ENCODE assay signal across 12 cellular contexts in genomic region chr9:89038354-89039091, GRCh38. TPM values are rescaled to one million over a fixed set of nuclear protein-coding genes. Genes with fewer than 3 reads are reported as not detected.
A peak's percentile ranks its signal among the peaks of the same experiment; 100 is the strongest.
DNase-seq lines count a peak whose midpoint lies in the region; ATAC-seq, FAIRE-seq and TF ChIP-seq lines count a peak whose summit lies in the region.
"Had no signal": no experiment of that assay in that cellular context is flagged by ENCODE, and none has a peak within 500 bp of the region (broad histone marks: within the 10 kb centered on the region; RNA-seq: fewer than 3 reads in every experiment).

No MANE protein-coding gene starts in this region.

- H3K9me1 ChIP-seq in keratinocyte (ENCODE audit: control insufficient read depth, extremely low read depth, insufficient read depth, low read length) = peaks cover 2% of the 10 kb centered on the region

- no peak overlapping the region for H3K9ac ChIP-seq in keratinocyte (ENCODE audit: control insufficient read depth, extremely low read depth, insufficient read depth, low read length)

- no peaks in the 10 kb centered on the region for H3K79me2 ChIP-seq in keratinocyte (ENCODE audit: control insufficient read depth, insufficient read depth, low read length)

- FAIRE-seq in keratinocyte (lab: Jason Lieb, UNC) (peak; percentile 92), urothelium cell line (lab: Jason Lieb, UNC) (no peak)
- FAIRE-seq: G401.6, pancreas had no signal

- no peak; the same call in 2 of the 3 replicates for ATAC-seq in SK-N-SH treated with all-trans-retinoic acid at 6 μM for 48 hours

- H3K36me3 ChIP-seq in keratinocyte (ENCODE audit: control insufficient read depth in 2 of 2, extremely low read depth in 1 of 2, insufficient read depth in 2 of 2, low read length in 2 of 2) = no peaks in the 10 kb centered on the region
- H3K36me3 ChIP-seq: breast epithelium, pancreas had no signal

- no peak overlapping the region for H3K27ac ChIP-seq in keratinocyte (ENCODE audit: control insufficient read depth, insufficient read depth, low read length)
- H3K27ac ChIP-seq: pancreas had no signal

- dilution Hi-C loops in keratinocyte (cut with MboI; ENCODE audit: extremely low pct_ligation_motif_present, low sequenced_read_pairs) = no loop called here

- H3K9me3 ChIP-seq in keratinocyte (ENCODE audit: control insufficient read depth, low read depth, low read length) = no peaks in the 10 kb centered on the region
- H3K9me3 ChIP-seq: breast epithelium, pancreas had no signal

- TF ChIP-seq CTCF in choroid plexus epithelial cell (conservative IDR thresholded peaks at IDR 0.05; ENCODE audit: low read depth, low read length) (no peak), keratinocyte (optimal IDR thresholded peaks at IDR 0.05 in 1 of 3, IDR thresholded peaks at IDR 0.05 in 1 of 3, conservative IDR thresholded peaks at IDR 0.05 in 1 of 3; ENCODE audit: extremely low read depth in 1 of 3, insufficient read depth in 2 of 3, low read length in 3 of 3) (no peak)

- no peaks in the 10 kb centered on the region for H3K27me3 ChIP-seq in keratinocyte (ENCODE audit: control insufficient read depth, extremely low read depth, insufficient read depth, low read length)
- H3K27me3 ChIP-seq: breast epithelium, pancreas had no signal

- H3K4me3 ChIP-seq in choroid plexus epithelial cell (ENCODE audit: low read depth, low read length) (no peak overlapping the region), keratinocyte (ENCODE audit: control insufficient read depth in 2 of 3, extremely low read depth in 1 of 3, insufficient read depth in 2 of 3, low read depth in 1 of 3, low read length in 3 of 3) (peak overlapping the region in 1 of 3 experiments; percentile 14)
- H3K4me3 ChIP-seq: breast epithelium, pancreas had no signal

- H3K4me1 ChIP-seq in keratinocyte (ENCODE audit: control insufficient read depth, extremely low read depth, insufficient read depth, low read length) = peaks cover 15% of the 10 kb centered on the region
- H3K4me1 ChIP-seq: breast epithelium, pancreas had no signal

- H2AFZ ChIP-seq in keratinocyte (ENCODE audit: control insufficient read depth, low read length) = peak overlapping the region; percentile 10

- DNase-seq in NCI-H226 (peak; percentile 54), choroid plexus epithelial cell (ENCODE audit: low read depth) (peak; percentile 88), keratinocyte (ENCODE audit: low read depth, low spot score) (peak; percentile 73), urothelium cell line (ENCODE audit: low spot score) (peak; percentile 41), DMS79 treated with DMSO at 0.1 percent for 48 hours (lab: John Stamatoyannopoulos, UW) (no peak), GOT3 (lab: John Stamatoyannopoulos, UW) (no peak)
- DNase-seq: activated CD8-positive, alpha-beta memory T cell treated with anti-CD3 and anti-CD28 coated beads for 24 hours; NCI-H2029; pancreas had no signal

- no peaks in the 10 kb centered on the region for H4K20me1 ChIP-seq in keratinocyte (ENCODE audit: control insufficient read depth, extremely low read depth, insufficient read depth, low read length)

- peak overlapping the region; percentile 68 for H3K4me2 ChIP-seq in keratinocyte (ENCODE audit: control insufficient read depth, extremely low read depth, insufficient read depth, low read depth, low read length)

TF ChIP-seq in SK-N-SH treated with all-trans-retinoic acid at 6 μM for 48 hours, 23 proteins besides CTCF, POLR2A, EP300 and RAD21:
- no peak for TF ChIP-seq CSDC2 (CRISPR knock-in tag; IDR thresholded peaks at IDR 0.05)
- no peak for TF ChIP-seq TCF4 (CRISPR knock-in tag; IDR thresholded peaks at IDR 0.05; ENCODE audit: borderline replicate concordance)
- TF ChIP-seq BACH2 (CRISPR knock-in tag; IDR thresholded peaks at IDR 0.05; ENCODE audit: borderline replicate concordance) = no peak
- TF ChIP-seq OSR1 (CRISPR knock-in tag; IDR thresholded peaks at IDR 0.05) = no peak
- TF ChIP-seq ZNF8 (CRISPR knock-in tag; IDR thresholded peaks at IDR 0.05) = no peak
- TF ChIP-seq ZC3H10 (CRISPR knock-in tag; IDR thresholded peaks at IDR 0.05) = no peak
- no peak for TF ChIP-seq CSRNP3 (CRISPR knock-in tag; IDR thresholded peaks at IDR 0.05)
- TF ChIP-seq POU6F1 (CRISPR knock-in tag; IDR thresholded peaks at IDR 0.05; ENCODE audit: borderline replicate concordance, low read depth) = no peak
- TF ChIP-seq RARB (CRISPR knock-in tag; IDR thresholded peaks at IDR 0.05) = no peak
- no peak for TF ChIP-seq ARNTL (CRISPR knock-in tag; IDR thresholded peaks at IDR 0.05; ENCODE audit: borderline replicate concordance, low read depth)
- TF ChIP-seq CREB5 (CRISPR knock-in tag; IDR thresholded peaks at IDR 0.05; ENCODE audit: low read depth) = no peak
- TF ChIP-seq TOX (CRISPR knock-in tag; IDR thresholded peaks at IDR 0.05; ENCODE audit: borderline replicate concordance) = no peak

RNA-seq across cellular contexts. Expression of gene S1PR3, which starts 47.3 kb away (rescaled TPM):
- 4.1 to 5.3 TPM (median 4.6 TPM) in 3 replicates for polyA plus RNA-seq in keratinocyte
- polyA plus RNA-seq in keratinocyte (2011; ENCODE audit: low read depth) = 0.24 TPM
- polyA plus RNA-seq in keratinocyte (2011; cell fraction: cytosol; rRNA removed) = 3.5 and 3.7 TPM in 2 replicates
- 4.4 and 5.7 TPM in 2 replicates for polyA plus RNA-seq in keratinocyte (2011; cell fraction: nucleus; rRNA removed)
- 0.72 and 5.2 TPM in 2 replicates for polyA plus RNA-seq in keratinocyte (2012; ENCODE audit: low replicate concordance)
- 6.4 to 11.4 TPM (median 9.7 TPM) in 3 replicates for polyA minus RNA-seq in keratinocyte
- polyA minus RNA-seq in keratinocyte (2011; cell fraction: cytosol; rRNA and poly(A)+ RNA removed) = 5.9 TPM
- 5.6 and 9.5 TPM in 2 replicates for polyA minus RNA-seq in keratinocyte (2011; cell fraction: nucleus; rRNA and poly(A)+ RNA removed)

Comparison
In these comparisons a context has a peak if more than half of its experiments do, and no peak if none do; other contexts are left out.
1. DNase-seq: peak in NCI-H226 (single experiment), choroid plexus epithelial cell (single experiment), keratinocyte (single experiment) and urothelium cell line (single experiment); none in DMS79 treated with DMSO at 0.1 percent for 48 hours (single experiment) and GOT3 (single experiment).